In the genomic region with DNA sequence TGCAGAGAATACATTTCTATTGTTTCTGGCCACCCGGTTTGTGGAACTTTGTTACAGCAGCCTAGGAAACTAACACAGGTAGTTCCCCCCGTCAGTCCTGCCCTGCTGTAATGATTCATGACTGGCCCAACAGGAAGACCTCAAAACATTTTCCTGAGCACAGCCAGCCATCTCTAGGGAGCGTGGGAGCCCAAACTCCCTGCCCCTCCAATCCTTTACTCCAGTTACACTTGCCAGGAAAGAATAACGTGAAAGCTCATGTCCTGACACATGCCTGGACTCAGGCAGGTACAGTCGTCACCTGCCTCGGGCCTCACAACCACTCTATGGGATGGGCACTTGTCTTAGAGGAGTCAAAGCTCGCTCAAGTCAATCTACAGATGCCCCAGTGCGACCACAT, we compare ENCODE assay signal across 22 cellular contexts.
"Had no signal": no experiment of that assay in that cellular context is flagged by ENCODE, and none has a peak within 500 bp of the region (broad histone marks: within the 10 kb centered on the region; RNA-seq: fewer than 3 reads in every experiment).

No MANE protein-coding gene starts in this region.

- H3K9me3 ChIP-seq: esophagus muscularis mucosa, mucosa of descending colon, tibial artery, uterus had no signal

- H3K4me1 Mint-ChIP-seq: neural progenitor cell had no signal

- H3K9ac ChIP-seq: neural progenitor cell had no signal

- H3K4me3 ChIP-seq: esophagus muscularis mucosa, mucosa of descending colon, neural progenitor cell, tibial artery, uterus had no signal

- H3K36me3 ChIP-seq: uterus had no signal

- H2AFZ ChIP-seq: neural progenitor cell had no signal

- DNase-seq: activated CD4-positive, alpha-beta T cell treated with anti-CD3 and anti-CD28 coated beads, Interleukin-2, amount 50 U/mL, for 48 hours; activated naive CD4-positive, alpha-beta T cell treated with anti-CD3 and anti-CD28 coated beads for 36 hours; activated naive CD8-positive, alpha-beta T cell treated with anti-CD3 and anti-CD28 coated beads, Interleukin-2, amount 50 U/mL, for 24 hours; activated T-cell treated with anti-CD3 and anti-CD28 coated beads, Interleukin-2, amount 50 U/mL, for 1 hour; anterior cingulate cortex; central memory CD4-positive, alpha-beta T cell; mucosa of descending colon; naive thymus-derived CD4-positive, alpha-beta T cell; stimulated activated CD4-positive, alpha-beta T cell treated with anti-CD3 and anti-CD28 coated beads, Interleukin-2, amount 100 ng/mL, for 24 hours; stimulated activated naive CD8-positive, alpha-beta T cell treated with anti-CD3 and anti-CD28 coated beads, Interleukin-15, Interleukin-2, amounts not matched to agents 100 U/mL and 50 U/mL, for 24 hours; substantia nigra; tibial artery; uterus; WERI-Rb-1 had no signal

- ATAC-seq: activated naive CD8-positive, alpha-beta T cell treated with anti-CD3 and anti-CD28 coated beads, Interleukin-2, amount 50 U/mL, for 24 hours; mucosa of descending colon; naive thymus-derived CD4-positive, alpha-beta T cell had no signal

- H3K27ac Mint-ChIP-seq: activated naive CD4-positive, alpha-beta T cell treated with anti-CD3 and anti-CD28 coated beads for 36 hours; activated naive CD8-positive, alpha-beta T cell treated with anti-CD3 and anti-CD28 coated beads, Interleukin-2, amount 50 U/mL, for 24 hours; brain; memory B cell; naive thymus-derived CD4-positive, alpha-beta T cell; neural progenitor cell; progenitor cell of endocrine pancreas; T-helper 1 cell treated with Interleukin-12 subunit alpha and Interleukin-12 subunit beta and Interleukin-4 antibody, amounts not matched to agents 30 μg/mL and 1 μg/mL, for 36 hours had no signal

- H3K4me3 Mint-ChIP-seq: activated naive CD4-positive, alpha-beta T cell treated with anti-CD3 and anti-CD28 coated beads for 36 hours; activated naive CD8-positive, alpha-beta T cell treated with anti-CD3 and anti-CD28 coated beads, Interleukin-2, amount 50 U/mL, for 24 hours; brain; memory B cell; naive thymus-derived CD4-positive, alpha-beta T cell; neural progenitor cell; T-helper 1 cell treated with Interleukin-12 subunit alpha and Interleukin-12 subunit beta and Interleukin-4 antibody, amounts not matched to agents 30 μg/mL and 1 μg/mL, for 36 hours had no signal

- H3K9me3 Mint-ChIP-seq: activated naive CD4-positive, alpha-beta T cell treated with anti-CD3 and anti-CD28 coated beads for 36 hours; activated naive CD8-positive, alpha-beta T cell treated with anti-CD3 and anti-CD28 coated beads, Interleukin-2, amount 50 U/mL, for 24 hours; brain; memory B cell; neural progenitor cell; T-helper 1 cell treated with Interleukin-12 subunit alpha and Interleukin-12 subunit beta and Interleukin-4 antibody, amounts not matched to agents 30 μg/mL and 1 μg/mL, for 36 hours had no signal

- H3K4me2 ChIP-seq: neural progenitor cell had no signal

- FAIRE-seq: colon, endometrium had no signal

- H3K4me1 ChIP-seq: tibial artery, uterus had no signal

- H3K27me3 Mint-ChIP-seq: activated naive CD8-positive, alpha-beta T cell treated with anti-CD3 and anti-CD28 coated beads, Interleukin-2, amount 50 U/mL, for 24 hours; brain; memory B cell; naive thymus-derived CD4-positive, alpha-beta T cell had no signal

- H3K27ac ChIP-seq: esophagus muscularis mucosa, neural progenitor cell, tibial artery, uterus, WERI-Rb-1 had no signal

- H3K27me3 ChIP-seq: esophagus muscularis mucosa, neural progenitor cell, tibial artery, uterus had no signal
